8 cellular contexts compared by ENCODE assay signal in the genomic region with DNA sequence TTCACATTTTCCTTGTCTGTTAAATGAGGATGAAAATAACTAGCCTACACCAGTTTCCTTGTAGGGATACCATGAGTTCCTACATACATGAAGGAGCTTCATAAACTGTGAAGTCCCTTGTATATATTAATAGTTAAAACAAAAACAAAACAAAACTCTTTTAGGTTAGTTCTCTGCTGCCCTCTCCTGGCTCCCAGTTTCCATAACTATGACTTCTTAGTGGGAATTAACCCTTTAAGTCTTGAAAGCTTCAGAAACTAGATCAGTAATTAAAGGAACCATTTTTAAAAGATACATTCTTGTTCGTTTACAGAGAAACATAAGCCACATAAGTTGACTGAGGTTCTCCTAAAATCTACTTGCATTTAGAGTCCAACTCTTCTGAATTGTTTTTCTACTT.
A peak's percentile ranks its signal among the peaks of the same experiment; 100 is the strongest.
DNase-seq lines count a peak whose midpoint lies in the region; ATAC-seq, FAIRE-seq and TF ChIP-seq lines count a peak whose summit lies in the region.

No MANE protein-coding gene starts in this region.

- H3K36me3 ChIP-seq in aorta (ENCODE audit: control insufficient read depth in 1 of 2, insufficient read depth in 2 of 2, low read length in 1 of 2) = no peaks in the 10 kb centered on the region

- no peaks in the 10 kb centered on the region for H3K36me3 Mint-ChIP-seq in naive thymus-derived CD8-positive, alpha-beta T cell

- WGBS in A549 (ENCODE audit: missing lambda C conversion rate) = 2% methylated on average over 1 of the region's 1 CpG
- WGBS in aorta, 2 donors = 18 to 21% methylated on average over 1 of the region's 1 CpG

- peak; percentile 54 to 57; a peak in 4 of 5 replicates for TF ChIP-seq RAD21 in A549 (conservative IDR thresholded peaks at IDR 0.05 in 1 of 2, IDR thresholded peaks at IDR 0.05 in 1 of 2)

- DNase-seq in A549 (ENCODE audit: low read depth in 1 of 2, low spot score in 1 of 2) (peak; percentile 3 to 49), NCI-H510A treated with DMSO at 0.1 percent for 48 hours (lab: John Stamatoyannopoulos, UW) (peak; percentile 35), dorsolateral prefrontal cortex (no peak), omental fat pad (ENCODE audit: low spot score) (peak; percentile 23), aorta (no peak)
- DNase-seq in naive thymus-derived CD8-positive, alpha-beta T cell = no peak

- no peak for FAIRE-seq in A549 (lab: Jason Lieb, UNC)

- H3K4me1 Mint-ChIP-seq in naive thymus-derived CD8-positive, alpha-beta T cell = no peaks in the 10 kb centered on the region

- ATAC-seq in A549 (0 out of 6 replicates have a peak, but pooled peaks of 1 of the 2 experiments have one; percentile 41), omental fat pad (ENCODE audit: low FRiP score) (peak; percentile 51), aorta (ENCODE audit: low FRiP score) (no peak), HG02870 (IDR thresholded peaks at IDR 0.05; ENCODE audit: unreplicated experiment) (no peak)
- ATAC-seq in naive thymus-derived CD8-positive, alpha-beta T cell = no peak

- H3K27ac ChIP-seq in A549 = no peak overlapping the region
- H3K27ac ChIP-seq in dorsolateral prefrontal cortex = no peak overlapping the region
- no peak overlapping the region for H3K27ac ChIP-seq in aorta (ENCODE audit: low read depth in 1 of 2, low read length in 2 of 2)

- H3K4me3 ChIP-seq in A549 = no peak overlapping the region
- no peak overlapping the region for H3K4me3 ChIP-seq in dorsolateral prefrontal cortex
- no peak overlapping the region for H3K4me3 ChIP-seq in aorta (ENCODE audit: low read length in 2 of 2)

- no peaks in the 10 kb centered on the region for H3K9me3 ChIP-seq in A549
- no peaks in the 10 kb centered on the region for H3K9me3 ChIP-seq in aorta (ENCODE audit: control insufficient read depth, low read length)

- CTCF ChIA-PET in A549 (lab: Yijun Ruan, JAX) = interaction anchor here (0.6 to 4.2 kb wide), 14 partner anchors 8 to 990 kb away, joined by 3 to 30 read pairs (median 3); no protein-coding TSS in a partner anchor

- intact Hi-C loops in dorsolateral prefrontal cortex (cut with DNase I) (loop anchor here (2.0 to 10.0 kb wide), 2 partner anchors 346 to 348 kb away; no protein-coding TSS in a partner anchor), aorta (cut with DNase I) (loop anchor here in 1 of 2 donors (10.0 kb wide), 1 partner anchor 348 kb away; no protein-coding TSS in a partner anchor)

- POLR2A ChIA-PET in A549 (lab: Yijun Ruan, JAX) = no interaction called here
- POLR2A ChIA-PET in naive thymus-derived CD8-positive, alpha-beta T cell (lab: Charles Lee) = no interaction called here

- peaks cover 0 to 3% (median 0%) of the 10 kb centered on the region in 9 donors for H3K9me3 Mint-ChIP-seq in naive thymus-derived CD8-positive, alpha-beta T cell

- no peak for TF ChIP-seq EP300 in A549 (IDR thresholded peaks at IDR 0.05)

- no peak overlapping the region for H3K4me3 Mint-ChIP-seq in naive thymus-derived CD8-positive, alpha-beta T cell

- H3K27me3 ChIP-seq in dorsolateral prefrontal cortex (no peaks in the 10 kb centered on the region), aorta (ENCODE audit: control insufficient read depth in 1 of 2, insufficient read depth in 2 of 2, low read length in 1 of 2) (no peaks in the 10 kb centered on the region)

- H3K27me3 Mint-ChIP-seq in naive thymus-derived CD8-positive, alpha-beta T cell = no peaks in the 10 kb centered on the region

- TF ChIP-seq CTCF in A549 (IDR thresholded peaks at IDR 0.05) (peak; percentile 48), GM12872 (IDR thresholded peaks at IDR 0.05; ENCODE audit: insufficient read depth, low read depth, low read length) (peak; percentile 41; the same call in 1 of the 3 replicates), dorsolateral prefrontal cortex (IDR thresholded peaks at IDR 0.05 in 54 of 56, conservative IDR thresholded peaks at IDR 0.05 in 2 of 56; ENCODE audit: low read depth in 1 of 56, partially characterized antibody in 56 of 56) (peak; percentile 29 to 78 (median 60)), omental fat pad (IDR thresholded peaks at IDR 0.05) (no peak)

- no peak overlapping the region for H3K27ac Mint-ChIP-seq in naive thymus-derived CD8-positive, alpha-beta T cell

- no peak for TF ChIP-seq POLR2A in A549 (IDR thresholded peaks at IDR 0.05; ENCODE audit: low read length)

- H3K4me1 ChIP-seq in A549 = no peaks in the 10 kb centered on the region
- no peaks in the 10 kb centered on the region for H3K4me1 ChIP-seq in aorta (ENCODE audit: control insufficient read depth in 1 of 2, insufficient read depth in 2 of 2, low read length in 2 of 2)

- H3K4me2 ChIP-seq in A549 = no peak overlapping the region

TF ChIP-seq in A549, 52 proteins besides CTCF, POLR2A, EP300 and RAD21:
- TF ChIP-seq, protein P1, sequence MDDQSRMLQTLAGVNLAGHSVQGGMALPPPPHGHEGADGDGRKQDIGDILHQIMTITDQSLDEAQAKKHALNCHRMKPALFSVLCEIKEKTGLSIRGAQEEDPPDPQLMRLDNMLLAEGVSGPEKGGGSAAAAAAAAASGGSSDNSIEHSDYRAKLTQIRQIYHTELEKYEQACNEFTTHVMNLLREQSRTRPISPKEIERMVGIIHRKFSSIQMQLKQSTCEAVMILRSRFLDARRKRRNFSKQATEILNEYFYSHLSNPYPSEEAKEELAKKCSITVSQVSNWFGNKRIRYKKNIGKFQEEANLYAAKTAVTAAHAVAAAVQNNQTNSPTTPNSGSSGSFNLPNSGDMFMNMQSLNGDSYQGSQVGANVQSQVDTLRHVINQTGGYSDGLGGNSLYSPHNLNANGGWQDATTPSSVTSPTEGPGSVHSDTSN (IDR thresholded peaks at IDR 0.05) = no peak
- TF ChIP-seq SMC3 (IDR thresholded peaks at IDR 0.05) = peak; percentile 53; the same call in 2 of the 3 replicates
- TF ChIP-seq CBX2 (IDR thresholded peaks at IDR 0.05; ENCODE audit: borderline replicate concordance, low read depth) = no peak
- TF ChIP-seq, protein P2, sequence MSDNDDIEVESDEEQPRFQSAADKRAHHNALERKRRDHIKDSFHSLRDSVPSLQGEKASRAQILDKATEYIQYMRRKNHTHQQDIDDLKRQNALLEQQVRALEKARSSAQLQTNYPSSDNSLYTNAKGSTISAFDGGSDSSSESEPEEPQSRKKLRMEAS (IDR thresholded peaks at IDR 0.05) = no peak

Comparison
In these comparisons a context has a peak if more than half of its experiments do, and no peak if none do; other contexts are left out.
1. DNase-seq: peak in A549 (2 of 2), NCI-H510A treated with DMSO at 0.1 percent for 48 hours (single experiment) and omental fat pad (single experiment); none in dorsolateral prefrontal cortex (0 of 10), aorta (0 of 2) and naive thymus-derived CD8-positive, alpha-beta T cell (0 of 10).
2. CTCF ChIP-seq: peak in A549 (single experiment), GM12872 (single experiment) and dorsolateral prefrontal cortex (56 of 56); none in omental fat pad (0 of 3).